ENCODE assay signal across 2 cellular contexts in the genomic region with DNA sequence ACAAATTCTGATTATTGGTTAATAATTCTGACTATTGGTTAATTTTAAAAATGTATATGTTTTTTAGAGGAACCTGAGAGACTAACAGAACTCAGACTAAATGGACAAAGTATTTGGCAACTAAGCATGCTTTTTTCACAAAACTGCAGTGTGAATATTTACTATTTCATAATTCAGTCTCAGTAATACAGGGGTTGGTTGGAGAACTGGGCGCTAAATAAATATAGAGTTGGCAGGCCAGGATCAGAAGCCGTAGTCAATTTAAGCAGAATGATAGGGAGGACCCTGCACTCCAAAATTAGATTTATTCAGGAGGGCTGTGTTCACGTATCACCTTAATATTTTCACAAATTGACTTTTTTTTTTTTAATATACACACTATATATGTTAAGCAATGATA.
TF ChIP-seq lines count a peak whose summit lies in the region.

No MANE protein-coding gene starts in this region.

TF ChIP-seq in liver, 16 proteins besides CTCF, POLR2A, EP300 and RAD21 (continued from another document):
- peak; percentile 29 for TF ChIP-seq MAX (IDR thresholded peaks at IDR 0.05)
- TF ChIP-seq JUND (IDR thresholded peaks at IDR 0.05): peak in 1 of 2 donors; percentile 29
- TF ChIP-seq EGR1 (IDR thresholded peaks at IDR 0.05; ENCODE audit: low read depth in 2 of 2): no peak
- TF ChIP-seq ZBTB33 (IDR thresholded peaks at IDR 0.05): peak; percentile 60
- TF ChIP-seq NR2F2 (IDR thresholded peaks at IDR 0.05): no peak
- peak; percentile 84 for TF ChIP-seq FOXA1 (IDR thresholded peaks at IDR 0.05)
- peak; percentile 47 to 72 for TF ChIP-seq HNF4A (conservative IDR thresholded peaks at IDR 0.05)
- no peak for TF ChIP-seq TAF1 (conservative IDR thresholded peaks at IDR 0.05)
- TF ChIP-seq, protein P1, sequence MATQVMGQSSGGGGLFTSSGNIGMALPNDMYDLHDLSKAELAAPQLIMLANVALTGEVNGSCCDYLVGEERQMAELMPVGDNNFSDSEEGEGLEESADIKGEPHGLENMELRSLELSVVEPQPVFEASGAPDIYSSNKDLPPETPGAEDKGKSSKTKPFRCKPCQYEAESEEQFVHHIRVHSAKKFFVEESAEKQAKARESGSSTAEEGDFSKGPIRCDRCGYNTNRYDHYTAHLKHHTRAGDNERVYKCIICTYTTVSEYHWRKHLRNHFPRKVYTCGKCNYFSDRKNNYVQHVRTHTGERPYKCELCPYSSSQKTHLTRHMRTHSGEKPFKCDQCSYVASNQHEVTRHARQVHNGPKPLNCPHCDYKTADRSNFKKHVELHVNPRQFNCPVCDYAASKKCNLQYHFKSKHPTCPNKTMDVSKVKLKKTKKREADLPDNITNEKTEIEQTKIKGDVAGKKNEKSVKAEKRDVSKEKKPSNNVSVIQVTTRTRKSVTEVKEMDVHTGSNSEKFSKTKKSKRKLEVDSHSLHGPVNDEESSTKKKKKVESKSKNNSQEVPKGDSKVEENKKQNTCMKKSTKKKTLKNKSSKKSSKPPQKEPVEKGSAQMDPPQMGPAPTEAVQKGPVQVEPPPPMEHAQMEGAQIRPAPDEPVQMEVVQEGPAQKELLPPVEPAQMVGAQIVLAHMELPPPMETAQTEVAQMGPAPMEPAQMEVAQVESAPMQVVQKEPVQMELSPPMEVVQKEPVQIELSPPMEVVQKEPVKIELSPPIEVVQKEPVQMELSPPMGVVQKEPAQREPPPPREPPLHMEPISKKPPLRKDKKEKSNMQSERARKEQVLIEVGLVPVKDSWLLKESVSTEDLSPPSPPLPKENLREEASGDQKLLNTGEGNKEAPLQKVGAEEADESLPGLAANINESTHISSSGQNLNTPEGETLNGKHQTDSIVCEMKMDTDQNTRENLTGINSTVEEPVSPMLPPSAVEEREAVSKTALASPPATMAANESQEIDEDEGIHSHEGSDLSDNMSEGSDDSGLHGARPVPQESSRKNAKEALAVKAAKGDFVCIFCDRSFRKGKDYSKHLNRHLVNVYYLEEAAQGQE (IDR thresholded peaks at IDR 0.05): peak; percentile 61
- peak; percentile 30 for TF ChIP-seq YY1 (IDR thresholded peaks at IDR 0.05)
- TF ChIP-seq, protein P2, sequence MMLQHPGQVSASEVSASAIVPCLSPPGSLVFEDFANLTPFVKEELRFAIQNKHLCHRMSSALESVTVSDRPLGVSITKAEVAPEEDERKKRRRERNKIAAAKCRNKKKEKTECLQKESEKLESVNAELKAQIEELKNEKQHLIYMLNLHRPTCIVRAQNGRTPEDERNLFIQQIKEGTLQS (IDR thresholded peaks at IDR 0.05): no peak
- TF ChIP-seq SP1 (IDR thresholded peaks at IDR 0.05): peak; percentile 39
- no peak for TF ChIP-seq GABPA (IDR thresholded peaks at IDR 0.05 in 1 of 2, conservative IDR thresholded peaks at IDR 0.05 in 1 of 2)
- TF ChIP-seq FOXA2 (IDR thresholded peaks at IDR 0.05): peak; percentile 90
- TF ChIP-seq HNF4G (IDR thresholded peaks at IDR 0.05): no peak
TF ChIP-seq in liver: peak in this region for 10.

TF ChIP-seq in HepG2, 621 proteins besides CTCF, POLR2A, EP300 and RAD21 (continued from another document):
- no peak for TF ChIP-seq SP5 (CRISPR knock-in tag; IDR thresholded peaks at IDR 0.05; ENCODE audit: borderline replicate concordance, low read depth)
- TF ChIP-seq CREM (IDR thresholded peaks at IDR 0.05): no peak
- TF ChIP-seq CREM (CRISPR knock-in tag; IDR thresholded peaks at IDR 0.05): no peak
- no peak for TF ChIP-seq SIN3B (IDR thresholded peaks at IDR 0.05; ENCODE audit: low read length)
- no peak for TF ChIP-seq ZNF782 (CRISPR knock-in tag; IDR thresholded peaks at IDR 0.05; ENCODE audit: borderline replicate concordance)
- TF ChIP-seq SOX5 (CRISPR knock-in tag; IDR thresholded peaks at IDR 0.05; ENCODE audit: borderline replicate concordance): no peak
- TF ChIP-seq, protein P3, sequence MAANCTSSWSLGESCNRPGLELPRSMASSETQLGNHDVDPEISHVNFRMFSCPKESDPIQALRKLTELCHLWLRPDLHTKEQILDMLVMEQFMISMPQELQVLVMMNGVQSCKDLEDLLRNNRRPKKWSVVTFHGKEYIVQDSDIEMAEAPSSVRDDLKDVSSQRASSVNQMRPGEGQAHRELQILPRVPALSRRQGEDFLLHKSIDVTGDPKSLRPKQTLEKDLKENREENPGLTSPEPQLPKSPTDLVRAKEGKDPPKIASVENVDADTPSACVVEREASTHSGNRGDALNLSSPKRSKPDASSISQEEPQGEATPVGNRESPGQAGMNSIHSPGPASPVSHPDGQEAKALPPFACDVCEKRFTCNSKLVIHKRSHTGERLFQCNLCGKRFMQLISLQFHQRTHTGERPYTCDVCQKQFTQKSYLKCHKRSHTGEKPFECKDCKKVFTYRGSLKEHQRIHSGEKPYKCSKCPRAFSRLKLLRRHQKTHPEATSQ (CRISPR knock-in tag; IDR thresholded peaks at IDR 0.05; ENCODE audit: borderline replicate concordance): no peak
- TF ChIP-seq GATAD1 (CRISPR knock-in tag; IDR thresholded peaks at IDR 0.05): no peak
- TF ChIP-seq ATF7 (IDR thresholded peaks at IDR 0.05): no peak
- no peak for TF ChIP-seq ATF7 (CRISPR knock-in tag; IDR thresholded peaks at IDR 0.05)
- TF ChIP-seq TSC22D2 (CRISPR knock-in tag; IDR thresholded peaks at IDR 0.05; ENCODE audit: borderline replicate concordance): no peak
